24 cellular contexts compared by ENCODE assay signal in the genomic region with DNA sequence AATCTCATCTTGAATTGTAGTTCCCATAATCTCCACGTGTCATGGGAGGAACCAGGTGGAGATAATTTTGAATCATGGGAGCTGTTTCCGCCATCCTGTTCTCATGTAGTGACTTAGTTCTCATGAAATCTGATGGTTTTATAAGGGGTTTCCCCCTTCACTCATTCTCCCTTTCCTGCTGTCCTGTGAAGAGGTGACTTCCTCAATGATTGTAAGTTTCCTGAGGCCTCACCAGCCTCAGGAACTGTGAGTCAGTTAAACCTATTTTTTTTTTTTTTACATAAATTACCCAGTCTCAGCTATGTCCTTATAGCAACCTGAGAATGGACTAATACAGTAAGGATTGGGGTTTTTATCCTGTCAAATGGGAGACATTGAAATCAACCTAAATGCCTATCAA.
"Had no signal": no experiment of that assay in that cellular context is flagged by ENCODE, and none has a peak within 500 bp of the region (broad histone marks: within the 10 kb centered on the region; RNA-seq: fewer than 3 reads in every experiment).

No MANE protein-coding gene starts in this region.

- H3K27ac Mint-ChIP-seq: stimulated activated effector memory CD8-positive, alpha-beta T cell treated with anti-CD3 and anti-CD28 coated beads, Interleukin-12 subunit alpha, Interleukin-12 subunit beta, amount 100 ng/mL, for 72 hours; stimulated activated memory B cell treated with anti-CD40 and anti-IgM and Interleukin-4, amounts not matched to agents 10 μg/mL and 1 μg/mL and 100 μg/mL, for 72 hours; stimulated activated naive B cell treated with anti-CD40 and anti-IgM and Interleukin-4, amounts not matched to agents 10 μg/mL and 1 μg/mL and 100 μg/mL, for 72 hours; stimulated activated naive CD8-positive, alpha-beta T cell treated with anti-CD3 and anti-CD28 coated beads, Interleukin-15, amount 100 ng/mL, for 72 hours; stimulated activated naive CD8-positive, alpha-beta T cell treated with anti-CD3 and anti-CD28 coated beads, Interleukin-15, Interleukin-2, amounts not matched to agents 100 ng/mL and 50 ng/mL, for 24 hours; type B pancreatic cell had no signal

- H3K4me3 Mint-ChIP-seq: stimulated activated effector memory CD8-positive, alpha-beta T cell treated with anti-CD3 and anti-CD28 coated beads, Interleukin-12 subunit alpha, Interleukin-12 subunit beta, amount 100 ng/mL, for 72 hours; stimulated activated memory B cell treated with anti-CD40 and anti-IgM and Interleukin-4, amounts not matched to agents 10 μg/mL and 1 μg/mL and 100 μg/mL, for 72 hours; stimulated activated naive B cell treated with anti-CD40 and anti-IgM and Interleukin-4, amounts not matched to agents 10 μg/mL and 1 μg/mL and 100 μg/mL, for 72 hours; stimulated activated naive CD8-positive, alpha-beta T cell treated with anti-CD3 and anti-CD28 coated beads, Interleukin-15, amount 100 ng/mL, for 72 hours; stimulated activated naive CD8-positive, alpha-beta T cell treated with anti-CD3 and anti-CD28 coated beads, Interleukin-15, Interleukin-2, amounts not matched to agents 100 ng/mL and 50 ng/mL, for 24 hours; type B pancreatic cell had no signal

- H3K27me3 Mint-ChIP-seq: stimulated activated memory B cell treated with anti-CD40 and anti-IgM and Interleukin-4, amounts not matched to agents 10 μg/mL and 1 μg/mL and 100 μg/mL, for 72 hours; stimulated activated naive B cell treated with anti-CD40 and anti-IgM and Interleukin-4, amounts not matched to agents 10 μg/mL and 1 μg/mL and 100 μg/mL, for 72 hours; stimulated activated naive CD8-positive, alpha-beta T cell treated with anti-CD3 and anti-CD28 coated beads, Interleukin-15, amount 100 ng/mL, for 72 hours; stimulated activated naive CD8-positive, alpha-beta T cell treated with anti-CD3 and anti-CD28 coated beads, Interleukin-15, Interleukin-2, amounts not matched to agents 100 ng/mL and 50 ng/mL, for 24 hours; type B pancreatic cell had no signal

- H3K36me3 Mint-ChIP-seq: stimulated activated effector memory CD8-positive, alpha-beta T cell treated with anti-CD3 and anti-CD28 coated beads, Interleukin-12 subunit alpha, Interleukin-12 subunit beta, amount 100 ng/mL, for 72 hours; stimulated activated memory B cell treated with anti-CD40 and anti-IgM and Interleukin-4, amounts not matched to agents 10 μg/mL and 1 μg/mL and 100 μg/mL, for 72 hours; type B pancreatic cell had no signal

- H3K9me3 Mint-ChIP-seq: type B pancreatic cell had no signal

- ATAC-seq: stimulated activated effector memory CD8-positive, alpha-beta T cell treated with anti-CD3 and anti-CD28 coated beads, Interleukin-12 subunit alpha, Interleukin-12 subunit beta, amount 100 ng/mL, for 72 hours; stimulated activated memory B cell treated with anti-CD40 and anti-IgM and Interleukin-4, amounts not matched to agents 10 μg/mL and 1 μg/mL and 100 μg/mL, for 72 hours; stimulated activated naive B cell treated with anti-CD40 and anti-IgM and Interleukin-4, amounts not matched to agents 10 μg/mL and 1 μg/mL and 100 μg/mL, for 72 hours; stimulated activated naive CD8-positive, alpha-beta T cell treated with anti-CD3 and anti-CD28 coated beads, Interleukin-15, amount 100 ng/mL, for 72 hours; stimulated activated naive CD8-positive, alpha-beta T cell treated with anti-CD3 and anti-CD28 coated beads, Interleukin-15, Interleukin-2, amounts not matched to agents 100 U/mL and 50 U/mL, for 24 hours; upper lobe of right lung had no signal

- H3K4me1 Mint-ChIP-seq: stimulated activated effector memory CD8-positive, alpha-beta T cell treated with anti-CD3 and anti-CD28 coated beads, Interleukin-12 subunit alpha, Interleukin-12 subunit beta, amount 100 ng/mL, for 72 hours; stimulated activated memory B cell treated with anti-CD40 and anti-IgM and Interleukin-4, amounts not matched to agents 10 μg/mL and 1 μg/mL and 100 μg/mL, for 72 hours; stimulated activated naive B cell treated with anti-CD40 and anti-IgM and Interleukin-4, amounts not matched to agents 10 μg/mL and 1 μg/mL and 100 μg/mL, for 72 hours; stimulated activated naive CD8-positive, alpha-beta T cell treated with anti-CD3 and anti-CD28 coated beads, Interleukin-15, amount 100 ng/mL, for 72 hours had no signal

- DNase-seq: stimulated activated CD4-positive, alpha-beta T cell treated with anti-CD3 and anti-CD28 coated beads, Interleukin-2, amount 100 ng/mL, for 48 hours; stimulated activated CD4-positive, alpha-beta T cell treated with anti-CD3 and anti-CD28 coated beads, Interleukin-4, amount 100 ng/mL, for 1 hour; stimulated activated CD4-positive, alpha-beta T cell treated with anti-CD3 and anti-CD28 coated beads, Interleukin-4, amount 100 ng/mL, for 24 hours; stimulated activated CD4-positive, alpha-beta T cell treated with anti-CD3 and anti-CD28 coated beads, Interleukin-4, amount 100 ng/mL, for 4 hours; stimulated activated CD8-positive, alpha-beta memory T cell treated with anti-CD3 and anti-CD28 coated beads, Interleukin-4, amount 100 ng/mL, for 48 hours; stimulated activated naive B cell treated with anti-CD40 and anti-IgM and Interleukin-4, amounts not matched to agents 10 μg/mL and 1 μg/mL and 100 μg/mL, for 72 hours; stimulated activated naive CD4-positive, alpha-beta T cell; stimulated activated naive CD4-positive, alpha-beta T cell treated with Interleukin-2 at 50 U/mL for 16 hours; stimulated activated naive CD8-positive, alpha-beta T cell treated with anti-CD3 and anti-CD28 coated beads, Interleukin-15, amount 100 ng/mL, for 72 hours; stimulated activated naive CD8-positive, alpha-beta T cell treated with anti-CD3 and anti-CD28 coated beads, Interleukin-15, Interleukin-2, amounts not matched to agents 100 U/mL and 50 U/mL, for 24 hours; stomach; substantia nigra; testis; thyroid gland; tibial artery; transverse colon; trophoblast cell; upper lobe of left lung; upper lobe of right lung; uterus had no signal
